1 cellular context compared by ENCODE assay signal in the genomic region with DNA sequence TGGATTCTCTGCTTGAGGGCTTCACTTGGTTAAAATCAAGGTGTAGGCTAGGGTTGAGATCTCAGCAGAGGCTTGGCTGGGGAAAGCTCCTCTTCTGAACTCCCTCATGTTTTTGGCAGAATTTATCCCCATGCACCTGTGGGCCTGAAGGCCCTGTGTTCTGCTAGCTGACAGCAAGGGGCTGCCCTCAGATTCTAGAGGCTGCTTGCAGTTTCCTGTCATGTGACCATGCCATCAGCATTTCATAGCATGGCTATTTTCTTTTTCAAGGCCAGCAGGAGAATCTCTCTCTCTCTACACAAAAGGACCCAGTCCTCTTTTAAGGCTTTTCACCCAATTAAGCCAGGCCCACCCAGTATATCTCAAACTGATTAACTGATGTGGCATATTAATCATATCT.
TF ChIP-seq lines count a peak whose summit lies in the region.

No MANE protein-coding gene starts in this region.

TF ChIP-seq in GM12878, 131 proteins besides CTCF, POLR2A, EP300 and RAD21 (continued from another document):
- TF ChIP-seq ZNF687 (IDR thresholded peaks at IDR 0.05) (no peak), SMARCA5 (IDR thresholded peaks at IDR 0.05) (no peak), CBFB (IDR thresholded peaks at IDR 0.05; ENCODE audit: low read depth) (no peak), RBBP5 (conservative IDR thresholded peaks at IDR 0.05) (no peak), BCL11A (IDR thresholded peaks at IDR 0.05; ENCODE audit: low read depth, low read length) (no peak), MEF2A (IDR thresholded peaks at IDR 0.05; ENCODE audit: insufficient read depth, low read depth, low read length) (no peak), ZBTB11 (CRISPR knock-in tag; IDR thresholded peaks at IDR 0.05) (no peak), NR2C2 (IDR thresholded peaks at IDR 0.05; ENCODE audit: borderline replicate concordance, control insufficient read depth, insufficient read length, low read depth) (no peak), ZNF217 (IDR thresholded peaks at IDR 0.05) (no peak), GABPA (IDR thresholded peaks at IDR 0.05; ENCODE audit: low read depth) (no peak), NFXL1 (IDR thresholded peaks at IDR 0.05; ENCODE audit: borderline replicate concordance) (no peak)
- TF ChIP-seq, protein P1, sequence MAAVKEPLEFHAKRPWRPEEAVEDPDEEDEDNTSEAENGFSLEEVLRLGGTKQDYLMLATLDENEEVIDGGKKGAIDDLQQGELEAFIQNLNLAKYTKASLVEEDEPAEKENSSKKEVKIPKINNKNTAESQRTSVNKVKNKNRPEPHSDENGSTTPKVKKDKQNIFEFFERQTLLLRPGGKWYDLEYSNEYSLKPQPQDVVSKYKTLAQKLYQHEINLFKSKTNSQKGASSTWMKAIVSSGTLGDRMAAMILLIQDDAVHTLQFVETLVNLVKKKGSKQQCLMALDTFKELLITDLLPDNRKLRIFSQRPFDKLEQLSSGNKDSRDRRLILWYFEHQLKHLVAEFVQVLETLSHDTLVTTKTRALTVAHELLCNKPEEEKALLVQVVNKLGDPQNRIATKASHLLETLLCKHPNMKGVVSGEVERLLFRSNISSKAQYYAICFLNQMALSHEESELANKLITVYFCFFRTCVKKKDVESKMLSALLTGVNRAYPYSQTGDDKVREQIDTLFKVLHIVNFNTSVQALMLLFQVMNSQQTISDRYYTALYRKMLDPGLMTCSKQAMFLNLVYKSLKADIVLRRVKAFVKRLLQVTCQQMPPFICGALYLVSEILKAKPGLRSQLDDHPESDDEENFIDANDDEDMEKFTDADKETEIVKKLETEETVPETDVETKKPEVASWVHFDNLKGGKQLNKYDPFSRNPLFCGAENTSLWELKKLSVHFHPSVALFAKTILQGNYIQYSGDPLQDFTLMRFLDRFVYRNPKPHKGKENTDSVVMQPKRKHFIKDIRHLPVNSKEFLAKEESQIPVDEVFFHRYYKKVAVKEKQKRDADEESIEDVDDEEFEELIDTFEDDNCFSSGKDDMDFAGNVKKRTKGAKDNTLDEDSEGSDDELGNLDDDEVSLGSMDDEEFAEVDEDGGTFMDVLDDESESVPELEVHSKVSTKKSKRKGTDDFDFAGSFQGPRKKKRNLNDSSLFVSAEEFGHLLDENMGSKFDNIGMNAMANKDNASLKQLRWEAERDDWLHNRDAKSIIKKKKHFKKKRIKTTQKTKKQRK (IDR thresholded peaks at IDR 0.05; ENCODE audit: low read depth, low read length) = no peak
- TF ChIP-seq, protein P2, sequence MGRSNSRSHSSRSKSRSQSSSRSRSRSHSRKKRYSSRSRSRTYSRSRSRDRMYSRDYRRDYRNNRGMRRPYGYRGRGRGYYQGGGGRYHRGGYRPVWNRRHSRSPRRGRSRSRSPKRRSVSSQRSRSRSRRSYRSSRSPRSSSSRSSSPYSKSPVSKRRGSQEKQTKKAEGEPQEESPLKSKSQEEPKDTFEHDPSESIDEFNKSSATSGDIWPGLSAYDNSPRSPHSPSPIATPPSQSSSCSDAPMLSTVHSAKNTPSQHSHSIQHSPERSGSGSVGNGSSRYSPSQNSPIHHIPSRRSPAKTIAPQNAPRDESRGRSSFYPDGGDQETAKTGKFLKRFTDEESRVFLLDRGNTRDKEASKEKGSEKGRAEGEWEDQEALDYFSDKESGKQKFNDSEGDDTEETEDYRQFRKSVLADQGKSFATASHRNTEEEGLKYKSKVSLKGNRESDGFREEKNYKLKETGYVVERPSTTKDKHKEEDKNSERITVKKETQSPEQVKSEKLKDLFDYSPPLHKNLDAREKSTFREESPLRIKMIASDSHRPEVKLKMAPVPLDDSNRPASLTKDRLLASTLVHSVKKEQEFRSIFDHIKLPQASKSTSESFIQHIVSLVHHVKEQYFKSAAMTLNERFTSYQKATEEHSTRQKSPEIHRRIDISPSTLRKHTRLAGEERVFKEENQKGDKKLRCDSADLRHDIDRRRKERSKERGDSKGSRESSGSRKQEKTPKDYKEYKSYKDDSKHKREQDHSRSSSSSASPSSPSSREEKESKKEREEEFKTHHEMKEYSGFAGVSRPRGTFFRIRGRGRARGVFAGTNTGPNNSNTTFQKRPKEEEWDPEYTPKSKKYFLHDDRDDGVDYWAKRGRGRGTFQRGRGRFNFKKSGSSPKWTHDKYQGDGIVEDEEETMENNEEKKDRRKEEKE (IDR thresholded peaks at IDR 0.05) = no peak
